In the genomic region with DNA sequence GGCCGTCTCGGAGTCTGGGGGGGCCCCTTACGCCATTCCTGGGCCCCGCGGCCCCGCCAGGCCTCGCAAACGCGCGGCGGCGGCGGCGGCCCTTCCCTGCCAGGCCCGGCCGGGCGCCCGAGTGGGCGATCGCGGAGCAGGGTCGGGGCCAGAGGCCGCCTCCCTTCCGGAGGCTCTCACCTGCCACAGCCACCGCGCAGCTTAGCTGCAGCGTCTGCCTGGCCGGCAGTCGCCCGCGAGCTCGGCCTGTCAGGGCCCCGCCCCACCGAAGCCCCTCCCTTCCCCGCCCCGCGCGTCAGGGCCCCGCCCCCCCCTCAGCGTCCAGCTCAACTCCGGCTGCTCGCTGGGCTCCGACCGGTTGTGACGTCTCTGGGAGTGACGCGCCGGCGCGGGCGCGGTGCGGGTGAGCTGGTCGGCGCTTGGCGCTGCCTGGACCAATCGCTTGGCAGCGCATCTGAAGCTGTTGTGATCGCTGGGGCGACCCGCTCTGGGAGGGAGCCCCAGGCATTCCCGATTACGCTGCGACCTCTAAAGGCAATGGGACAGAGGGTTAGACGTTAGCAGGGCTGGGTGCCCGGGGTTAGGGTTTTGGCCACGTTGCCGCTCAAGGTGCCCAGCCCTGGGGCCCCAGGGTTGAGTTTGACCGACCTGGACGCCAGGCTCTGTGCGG, we compare ENCODE assay signal across 9 cellular contexts. TPM values are rescaled to one million over a fixed set of nuclear protein-coding genes. Genes with fewer than 3 reads are reported as not detected.
DNase-seq lines count a peak whose midpoint lies in the region; ATAC-seq, FAIRE-seq and TF ChIP-seq lines count a peak whose summit lies in the region.
"Had no signal": no experiment of that assay in that cellular context is flagged by ENCODE, and none has a peak within 500 bp of the region (broad histone marks: within the 10 kb centered on the region; RNA-seq: fewer than 3 reads in every experiment).

A gene with protein sequence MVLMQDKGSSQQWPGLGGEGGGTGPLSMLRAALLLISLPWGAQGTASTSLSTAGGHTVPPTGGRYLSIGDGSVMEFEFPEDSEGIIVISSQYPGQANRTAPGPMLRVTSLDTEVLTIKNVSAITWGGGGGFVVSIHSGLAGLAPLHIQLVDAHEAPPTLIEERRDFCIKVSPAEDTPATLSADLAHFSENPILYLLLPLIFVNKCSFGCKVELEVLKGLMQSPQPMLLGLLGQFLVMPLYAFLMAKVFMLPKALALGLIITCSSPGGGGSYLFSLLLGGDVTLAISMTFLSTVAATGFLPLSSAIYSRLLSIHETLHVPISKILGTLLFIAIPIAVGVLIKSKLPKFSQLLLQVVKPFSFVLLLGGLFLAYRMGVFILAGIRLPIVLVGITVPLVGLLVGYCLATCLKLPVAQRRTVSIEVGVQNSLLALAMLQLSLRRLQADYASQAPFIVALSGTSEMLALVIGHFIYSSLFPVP (minus strand): TSS at position 216 of the 670 bp plus-strand sequence. CDS start 1,689 bp downstream, outside the sequence.

- peak; percentile 69 to 74 for DNase-seq in AML-193 (lab: John Stamatoyannopoulos, UW)
- peak; percentile 94 for DNase-seq in NCI-H460 (ENCODE audit: extremely low read depth, low read depth)
- peak; percentile 79 for DNase-seq in activated CD4-positive, CD25-positive, alpha-beta regulatory T cell treated with anti-CD3 and anti-CD28 coated beads, Interleukin-2, amount 50 U/mL, for 72 hours
- DNase-seq in cerebellar cortex (ENCODE audit: low spot score), result peak; percentile 91
- peak; percentile 77 to 80 for DNase-seq in stimulated activated CD4-positive, alpha-beta T cell treated with anti-CD3 and anti-CD28 coated beads, Interleukin-12 subunit alpha, Interleukin-12 subunit beta, amount 100 ng/mL, for 24 hours (ENCODE audit: low read depth in 2 of 2)

- ATAC-seq in HG03432 (IDR thresholded peaks at IDR 0.05; ENCODE audit: unreplicated experiment), result peak; percentile 85

- FAIRE-seq in islet of Langerhans (lab: Jason Lieb, UNC), result peak; percentile 41
- FAIRE-seq: colon had no signal

- peak; percentile 94 for TF ChIP-seq POLR2A in GM19193 (IDR thresholded peaks at IDR 0.05; ENCODE audit: extremely low read depth, insufficient read depth, insufficient read length)

RNA-seq across cellular contexts. Expression of the gene that starts here (rescaled TPM):
- 27.9 and 34.8 TPM in 2 replicates for total RNA-seq in NCI-H460 (2014; rRNA removed; shearing (Covaris generic))
- 46.3 and 57.3 TPM in 2 replicates for polyA plus RNA-seq in NCI-H460 (2014; cell fraction: nucleus; rRNA removed)

Comparison
In these comparisons a context has a peak if more than half of its experiments do, and no peak if none do; other contexts are left out.
1. Peak in every context shown above with its lines: DNase-seq and ATAC-seq.